ENCODE assay signal across 8 cellular contexts in the genomic region with DNA sequence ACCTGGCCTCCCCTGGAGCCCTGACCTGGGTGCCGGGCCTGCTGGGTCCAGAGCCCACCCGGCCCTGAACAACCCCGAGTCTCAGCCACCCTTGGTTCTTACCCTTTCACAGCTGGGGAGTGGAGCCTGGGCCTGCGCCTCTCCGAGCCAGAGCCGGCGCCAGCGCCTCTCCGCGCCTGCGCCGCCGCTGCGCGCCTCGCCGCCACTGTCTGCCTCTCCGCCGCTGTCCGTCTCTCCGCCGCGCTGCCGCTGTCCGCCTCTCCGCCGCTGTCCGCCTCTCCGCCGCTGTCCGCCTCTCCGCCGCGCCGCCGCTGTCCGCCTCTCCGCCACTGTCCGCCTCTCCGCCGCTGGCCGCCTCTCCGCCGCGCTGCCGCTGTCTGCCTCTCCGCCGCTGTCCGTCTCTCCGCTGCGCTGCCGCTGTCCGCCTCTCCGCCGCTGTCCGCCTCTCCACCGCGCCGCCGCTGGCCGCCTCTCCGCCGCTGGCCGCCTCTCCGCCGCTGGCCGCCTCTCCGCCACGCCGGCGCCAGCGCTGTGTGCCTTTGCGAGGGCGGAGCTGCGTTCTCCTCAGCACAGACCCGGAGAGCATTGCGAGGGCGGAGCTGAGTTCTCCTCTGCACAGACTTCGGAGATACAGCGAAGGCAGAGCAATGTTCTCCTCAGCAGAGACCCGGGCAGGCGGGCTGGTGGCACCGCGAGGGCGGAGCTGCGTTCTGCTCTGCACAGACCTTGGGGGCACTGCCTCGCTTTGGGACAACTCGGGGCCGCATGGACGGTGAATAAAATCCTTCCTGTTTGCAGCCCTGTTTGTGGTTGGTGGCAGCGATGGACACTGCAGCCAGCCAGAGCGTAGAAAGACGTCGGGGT.
DNase-seq lines count a peak whose midpoint lies in the region; FAIRE-seq and TF ChIP-seq lines count a peak whose summit lies in the region.
"Not testable (repeated sequence)": the region's sequence is repeated elsewhere in the genome, so short reads cannot be mapped to it uniquely, and the experiment has no call there.

No MANE protein-coding gene starts in this region.

- not testable (repeated sequence) for H3K4me1 Mint-ChIP-seq in astrocyte (ENCODE audit: low read depth, unreplicated experiment); endodermal cell

- H3K9me3 ChIP-seq in HUES6 (ENCODE audit: control insufficient read depth, insufficient read depth, low read depth, low read length); astrocyte (ENCODE audit: insufficient read depth, low read depth, low read length); endodermal cell (ENCODE audit: control insufficient read depth, low read length); iPS-18c (ENCODE audit: control insufficient read depth, insufficient read depth, low read length); mesenchymal stem cell (ENCODE audit: control insufficient read depth, low read length); neuronal stem cell (replicated peaks in 1 of 2; ENCODE audit: control insufficient read depth in 2 of 2, insufficient read depth in 1 of 2, low read depth in 1 of 2, low read length in 2 of 2): not testable (repeated sequence)

- not testable (repeated sequence) for H3K4me1 ChIP-seq in HUES6 (ENCODE audit: control insufficient read depth, insufficient read depth, low read length); astrocyte (ENCODE audit: insufficient read depth, low read length); endodermal cell (ENCODE audit: control insufficient read depth, insufficient read depth, low read length); mesenchymal stem cell (ENCODE audit: control insufficient read depth, insufficient read depth, low read depth, low read length); neuronal stem cell (ENCODE audit: control insufficient read depth in 2 of 2, insufficient read depth in 1 of 2, low read depth in 1 of 2, low read length in 2 of 2)

- WGBS in endodermal cell (ENCODE audit: insufficient coverage in 1 of 2, insufficient read length in 1 of 2), 2 experiments: 13 to 51% methylated on average over 22 to 66 of the region's 94 CpGs
- WGBS in mesenchymal stem cell: 4% methylated on average over 45 of the region's 94 CpGs
- WGBS in neuronal stem cell (ENCODE audit: extremely low coverage in 2 of 2, insufficient read length in 2 of 2, insufficient replicate concordance in 1 of 2), 2 donors: no CpG with 5 or more reads among the region's 94 CpGs

- not testable (repeated sequence) for H2BK5ac ChIP-seq in mesenchymal stem cell (ENCODE audit: low read depth, low read length, poor library complexity, severe bottlenecking); neuronal stem cell (ENCODE audit: low read length)

- H3K79me1 ChIP-seq in mesenchymal stem cell (replicated peaks; ENCODE audit: low read length, poor library complexity, severe bottlenecking); neuronal stem cell (ENCODE audit: low read depth, low read length): not testable (repeated sequence)

- not testable (repeated sequence) for H2AK5ac ChIP-seq in mesenchymal stem cell (ENCODE audit: low read length, severe bottlenecking); neuronal stem cell (ENCODE audit: low read depth, low read length)

- H3K18ac ChIP-seq in mesenchymal stem cell (ENCODE audit: low read depth in 1 of 2, low read length in 2 of 2) (peak overlapping the region in 1 of 2 experiments; percentile 18), neuronal stem cell (ENCODE audit: low read length) (peak overlapping the region; percentile 71)

- not testable (repeated sequence) for H2BK12ac ChIP-seq in mesenchymal stem cell (ENCODE audit: low read length in 2 of 2); neuronal stem cell (ENCODE audit: low read length)

- H4K91ac ChIP-seq in mesenchymal stem cell (ENCODE audit: low read length); neuronal stem cell (ENCODE audit: low read depth, low read length, poor library complexity): not testable (repeated sequence)

- TF ChIP-seq CTCF in AG10803 (conservative IDR thresholded peaks at IDR 0.05; ENCODE audit: low read length); astrocyte (IDR thresholded peaks at IDR 0.05; ENCODE audit: insufficient read depth, low read depth, low read length); endodermal cell (conservative IDR thresholded peaks at IDR 0.05): not testable (repeated sequence)

- H2BK15ac ChIP-seq in mesenchymal stem cell (ENCODE audit: low read depth, poor library complexity, severe bottlenecking); neuronal stem cell (ENCODE audit: low read length): not testable (repeated sequence)

- not testable (repeated sequence) for H3K4me3 ChIP-seq in AG10803 (ENCODE audit: low read length); astrocyte (ENCODE audit: insufficient read depth, low read depth, low read length); endodermal cell (ENCODE audit: low read length)
- H3K4me3 ChIP-seq in HUES6 (ENCODE audit: low read depth, low read length) (peak overlapping the region; percentile 43), iPS-18c (ENCODE audit: insufficient read depth, low read depth, low read length) (peak overlapping the region; percentile 20; the same call in 1 of the 2 replicates), mesenchymal stem cell (ENCODE audit: insufficient read depth in 1 of 2, low read depth in 1 of 2, low read length in 2 of 2) (peak overlapping the region in 1 of 2 experiments; percentile 44), neuronal stem cell (ENCODE audit: low read length in 2 of 2) (peak overlapping the region in 1 of 2 donors; percentile 68)

- H3K9me3 Mint-ChIP-seq in astrocyte (ENCODE audit: unreplicated experiment); endodermal cell: not testable (repeated sequence)

- not testable (repeated sequence) for H3K4ac ChIP-seq in mesenchymal stem cell (ENCODE audit: low read depth in 1 of 2, low read length in 2 of 2); neuronal stem cell (ENCODE audit: low read length)

- not testable (repeated sequence) for H4K8ac ChIP-seq in mesenchymal stem cell (ENCODE audit: low read length); neuronal stem cell (ENCODE audit: low read depth, low read length)

- peak; percentile 1 for DNase-seq in AG10803 (ENCODE audit: low read depth)
- peak; percentile 0 for DNase-seq in astrocyte (ENCODE audit: low read depth)
- DNase-seq in endodermal cell: not testable (repeated sequence)
- DNase-seq in mesenchymal stem cell: peak; percentile 13
- peak; percentile 47 for DNase-seq in neuronal stem cell (ENCODE audit: low spot score)
- DNase-seq in stromal cell of bone marrow (ENCODE audit: low read depth): peak; percentile 10

- H3K79me2 ChIP-seq in astrocyte (ENCODE audit: insufficient read depth, low read length): not testable (repeated sequence)

- H2BK120ac ChIP-seq in mesenchymal stem cell (ENCODE audit: low read depth, low read length); neuronal stem cell (ENCODE audit: low read depth, low read length): not testable (repeated sequence)

- H3K27ac Mint-ChIP-seq in astrocyte (ENCODE audit: unreplicated experiment); endodermal cell: not testable (repeated sequence)

- not testable (repeated sequence) for H2AFZ ChIP-seq in astrocyte (ENCODE audit: low read depth, low read length); neuronal stem cell (ENCODE audit: low read length)
- H2AFZ ChIP-seq in mesenchymal stem cell (ENCODE audit: low read depth, low read length): peak overlapping the region; percentile 69

- not testable (repeated sequence) for H3K4me2 ChIP-seq in astrocyte (ENCODE audit: low read length)
- H3K4me2 ChIP-seq in mesenchymal stem cell (ENCODE audit: low read length, poor library complexity, severe bottlenecking) (peak overlapping the region; percentile 22), neuronal stem cell (ENCODE audit: insufficient read depth, low read length, poor library complexity, severe bottlenecking) (peak overlapping the region; percentile 54)

- not testable (repeated sequence) for H3K27me3 ChIP-seq in HUES6 (ENCODE audit: control insufficient read depth, insufficient read depth, low read length); astrocyte (ENCODE audit: insufficient read depth, low read length); endodermal cell (ENCODE audit: control insufficient read depth, insufficient read depth, low read length, poor library complexity, severe bottlenecking); mesenchymal stem cell (ENCODE audit: control insufficient read depth in 1 of 2, insufficient read depth in 1 of 2, low read length in 2 of 2); neuronal stem cell (ENCODE audit: control insufficient read depth in 3 of 3, insufficient read depth in 3 of 3, low read depth in 1 of 3, low read length in 3 of 3)

- not testable (repeated sequence) for H4K20me1 ChIP-seq in astrocyte (ENCODE audit: insufficient read depth, low read length)

- H3K27me3 Mint-ChIP-seq in astrocyte (ENCODE audit: low read depth, unreplicated experiment); endodermal cell (ENCODE audit: insufficient read depth): not testable (repeated sequence)

- H3K36me3 ChIP-seq in HUES6 (ENCODE audit: control insufficient read depth, insufficient read depth, low read length); astrocyte (ENCODE audit: insufficient read depth, low read length); endodermal cell (ENCODE audit: control insufficient read depth, insufficient read depth, low read length); mesenchymal stem cell (ENCODE audit: control insufficient read depth in 1 of 2, insufficient read depth in 2 of 2, low read depth in 1 of 2, low read length in 2 of 2); neuronal stem cell (replicated peaks in 1 of 2; ENCODE audit: control insufficient read depth in 2 of 2, insufficient read depth in 2 of 2, low read length in 2 of 2): not testable (repeated sequence)

- H3K23ac ChIP-seq in mesenchymal stem cell (ENCODE audit: low read length in 2 of 2); neuronal stem cell (ENCODE audit: low read depth, low read length, poor library complexity): not testable (repeated sequence)

- H3K14ac ChIP-seq in mesenchymal stem cell (ENCODE audit: low read length in 2 of 2); neuronal stem cell (ENCODE audit: low read length): not testable (repeated sequence)

- not testable (repeated sequence) for H3K36me3 Mint-ChIP-seq in astrocyte (ENCODE audit: low read depth, unreplicated experiment); endodermal cell (ENCODE audit: low read depth)

- not testable (repeated sequence) for H3K27ac ChIP-seq in HUES6 (ENCODE audit: low read depth, low read length); astrocyte (ENCODE audit: low read depth, low read length); endodermal cell (ENCODE audit: low read depth, low read length); mesenchymal stem cell (ENCODE audit: low read length, poor library complexity, severe bottlenecking); neuronal stem cell (replicated peaks; ENCODE audit: low read length)

- not testable (repeated sequence) for FAIRE-seq in astrocyte (lab: Jason Lieb, UNC)

- peak overlapping the region; percentile 66 for H3K4me3 Mint-ChIP-seq in astrocyte (ENCODE audit: unreplicated experiment)
- H3K4me3 Mint-ChIP-seq in endodermal cell: peak overlapping the region; percentile 56

- not testable (repeated sequence) for H3K9ac ChIP-seq in HUES6 (ENCODE audit: low read length); astrocyte (ENCODE audit: low read length); endodermal cell (ENCODE audit: extremely low read depth, low read length, poor library complexity, severe bottlenecking); mesenchymal stem cell (ENCODE audit: low read length)
- peak overlapping the region; percentile 77 for H3K9ac ChIP-seq in neuronal stem cell (ENCODE audit: low read depth, low read length, poor library complexity)
